Comparison of ENCODE assay signal across 8 cellular contexts in the genomic region with DNA sequence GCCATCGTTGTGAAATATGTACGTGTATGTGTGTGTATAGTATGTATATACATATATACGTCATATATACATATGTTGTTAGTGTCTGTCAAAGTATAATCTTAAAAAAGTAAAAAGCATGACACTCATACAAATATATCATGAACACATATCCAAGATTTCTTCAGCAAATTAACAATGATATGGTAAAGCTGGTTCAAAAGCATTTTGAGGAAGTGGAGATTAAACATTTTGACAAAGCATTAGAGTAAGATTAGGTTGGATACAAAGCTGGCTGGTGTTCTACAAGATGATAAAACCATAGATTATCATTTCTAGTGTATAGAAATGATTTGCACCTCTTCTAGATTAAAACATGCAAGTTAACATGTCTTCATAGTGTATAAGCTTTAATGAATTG. TPM values are rescaled to one million over a fixed set of nuclear protein-coding genes. Genes with fewer than 3 reads are reported as not detected.
DNase-seq lines count a peak whose midpoint lies in the region; ATAC-seq lines count a peak whose summit lies in the region.

No MANE protein-coding gene starts in this region.

- peak overlapping the region; percentile 89 for H3K27ac Mint-ChIP-seq in T-helper 1 cell treated with Interleukin-12 subunit alpha and Interleukin-12 subunit beta and Interleukin-4 antibody, amounts not matched to agents 30 μg/mL and 1 μg/mL, for 36 hours
- peak overlapping the region; percentile 93 for H3K27ac Mint-ChIP-seq in activated T-helper 1 cell treated with anti-CD3 and anti-CD28 coated beads, Interleukin-12 subunit alpha, Interleukin-12 subunit beta, Interleukin-2, Interleukin-4 antibody, amounts not matched to agents 30 ng/mL and 10 ng/mL and 1 ng/mL, durations not matched to agents 14 hours and 24 hours and 36 hours

- H3K36me3 ChIP-seq in subcutaneous abdominal adipose tissue (ENCODE audit: control insufficient read depth in 5 of 5, insufficient read depth in 5 of 5, low read length in 5 of 5), result no peaks in the 10 kb centered on the region

- H3K9me3 Mint-ChIP-seq in T-helper 1 cell treated with Interleukin-12 subunit alpha and Interleukin-12 subunit beta and Interleukin-4 antibody, amounts not matched to agents 30 μg/mL and 1 μg/mL, for 36 hours, result no peaks in the 10 kb centered on the region
- H3K9me3 Mint-ChIP-seq in activated T-helper 1 cell treated with anti-CD3 and anti-CD28 coated beads, Interleukin-12 subunit alpha, Interleukin-12 subunit beta, Interleukin-2, Interleukin-4 antibody, amounts not matched to agents 30 ng/mL and 10 ng/mL and 1 ng/mL, durations not matched to agents 14 hours and 24 hours and 36 hours, result no peaks in the 10 kb centered on the region

- peak overlapping the region; percentile 84 for H3K4me3 Mint-ChIP-seq in T-helper 1 cell treated with Interleukin-12 subunit alpha and Interleukin-12 subunit beta and Interleukin-4 antibody, amounts not matched to agents 30 μg/mL and 1 μg/mL, for 36 hours
- H3K4me3 Mint-ChIP-seq in activated T-helper 1 cell treated with anti-CD3 and anti-CD28 coated beads, Interleukin-12 subunit alpha, Interleukin-12 subunit beta, Interleukin-2, Interleukin-4 antibody, amounts not matched to agents 30 ng/mL and 10 ng/mL and 1 ng/mL, durations not matched to agents 14 hours and 24 hours and 36 hours, result peak overlapping the region; percentile 88

- peaks cover 6 to 38% (median 35%) of the 10 kb centered on the region in 5 donors for H3K4me1 ChIP-seq in subcutaneous abdominal adipose tissue (ENCODE audit: control insufficient read depth in 5 of 5, insufficient read depth in 5 of 5, low read length in 5 of 5)

- H3K4me1 Mint-ChIP-seq in T-helper 1 cell treated with Interleukin-12 subunit alpha and Interleukin-12 subunit beta and Interleukin-4 antibody, amounts not matched to agents 30 μg/mL and 1 μg/mL, for 36 hours (ENCODE audit: low read depth), result peaks cover 31% of the 10 kb centered on the region
- H3K4me1 Mint-ChIP-seq in activated T-helper 1 cell treated with anti-CD3 and anti-CD28 coated beads, Interleukin-12 subunit alpha, Interleukin-12 subunit beta, Interleukin-2, Interleukin-4 antibody, amounts not matched to agents 30 ng/mL and 10 ng/mL and 1 ng/mL, durations not matched to agents 14 hours and 24 hours and 36 hours (ENCODE audit: low read depth), result peaks cover 38% of the 10 kb centered on the region

- H3K27me3 Mint-ChIP-seq in T-helper 1 cell treated with Interleukin-12 subunit alpha and Interleukin-12 subunit beta and Interleukin-4 antibody, amounts not matched to agents 30 μg/mL and 1 μg/mL, for 36 hours (ENCODE audit: low read depth), result no peaks in the 10 kb centered on the region
- H3K27me3 Mint-ChIP-seq in activated T-helper 1 cell treated with anti-CD3 and anti-CD28 coated beads, Interleukin-12 subunit alpha, Interleukin-12 subunit beta, Interleukin-2, Interleukin-4 antibody, amounts not matched to agents 30 ng/mL and 10 ng/mL and 1 ng/mL, durations not matched to agents 14 hours and 24 hours and 36 hours (ENCODE audit: insufficient read depth), result no peaks in the 10 kb centered on the region

- DNase-seq in T-helper 1 cell (no peak), NCI-H2227 treated with DMSO at 0.1 percent for 48 hours (lab: John Stamatoyannopoulos, UW) (no peak)
- DNase-seq in activated T-helper 1 cell treated with anti-CD3 and anti-CD28 coated beads, Interleukin-12 subunit alpha, Interleukin-12 subunit beta, Interleukin-2, Interleukin-4 antibody, amounts not matched to agents 30 ng/mL and 10 ng/mL and 1 ng/mL, durations not matched to agents 14 hours and 24 hours and 36 hours (ENCODE audit: low spot score), result no peak

- ATAC-seq in GM18517 (IDR thresholded peaks at IDR 0.05; ENCODE audit: unreplicated experiment) (no peak), HG03097 (IDR thresholded peaks at IDR 0.05; ENCODE audit: low FRiP score, unreplicated experiment) (no peak)

- H3K9me3 ChIP-seq in iPS-18c (ENCODE audit: control insufficient read depth, insufficient read depth, low read length), result no peaks in the 10 kb centered on the region
- H3K9me3 ChIP-seq in subcutaneous abdominal adipose tissue (ENCODE audit: control insufficient read depth in 5 of 5, low read length in 5 of 5), result no peaks in the 10 kb centered on the region

- H3K36me3 Mint-ChIP-seq in T-helper 1 cell treated with Interleukin-12 subunit alpha and Interleukin-12 subunit beta and Interleukin-4 antibody, amounts not matched to agents 30 μg/mL and 1 μg/mL, for 36 hours (ENCODE audit: low read depth), result peaks cover 10% of the 10 kb centered on the region
- H3K36me3 Mint-ChIP-seq in activated T-helper 1 cell treated with anti-CD3 and anti-CD28 coated beads, Interleukin-12 subunit alpha, Interleukin-12 subunit beta, Interleukin-2, Interleukin-4 antibody, amounts not matched to agents 30 ng/mL and 10 ng/mL and 1 ng/mL, durations not matched to agents 14 hours and 24 hours and 36 hours (ENCODE audit: low read depth), result peaks cover 22% of the 10 kb centered on the region

- peak overlapping the region; percentile 98 for H3K27ac ChIP-seq in subcutaneous abdominal adipose tissue (ENCODE audit: low read depth, low read length)

- peaks cover 0 to 2% (median 0%) of the 10 kb centered on the region in 5 donors for H3K27me3 ChIP-seq in subcutaneous abdominal adipose tissue (ENCODE audit: control insufficient read depth in 5 of 5, insufficient read depth in 4 of 5, low read length in 5 of 5)

- H3K9ac ChIP-seq in subcutaneous abdominal adipose tissue (ENCODE audit: low read length in 5 of 5), result peak overlapping the region in 4 of 5 donors; percentile 57 to 97 (median 96)

- peak overlapping the region; percentile 93; the same call in 1 of the 2 replicates for H3K4me3 ChIP-seq in iPS-18c (ENCODE audit: insufficient read depth, low read depth, low read length)
- peak overlapping the region; percentile 88 to 99 (median 94) for H3K4me3 ChIP-seq in subcutaneous abdominal adipose tissue (ENCODE audit: low read depth in 1 of 5, low read length in 5 of 5)

- intact Hi-C loops in activated T-helper 1 cell treated with anti-CD3 and anti-CD28 coated beads, Interleukin-12 subunit alpha, Interleukin-12 subunit beta, Interleukin-2, Interleukin-4 antibody, amounts not matched to agents 30 ng/mL and 10 ng/mL and 1 ng/mL, durations not matched to agents 14 hours and 24 hours and 36 hours (cut with micrococcal nuclease), result loop anchor here (1.0 to 10.0 kb wide), 4 partner anchors 14 to 586 kb away; a partner anchor contains a TSS

RNA-seq across cellular contexts. Expression of a gene that starts 0.8 kb away (rescaled TPM):
- total RNA-seq in activated T-helper 1 cell treated with anti-CD3 and anti-CD28 coated beads, Interleukin-12 subunit alpha, Interleukin-12 subunit beta, Interleukin-2, Interleukin-4 antibody, amounts not matched to agents 30 ng/mL and 10 ng/mL and 1 ng/mL, durations not matched to agents 14 hours and 24 hours and 36 hours, result 77.9 and 83.1 TPM in 2 replicates

RNA-seq across cellular contexts. Expression of a gene that starts 49.9 kb away (rescaled TPM):
- total RNA-seq in activated T-helper 1 cell treated with anti-CD3 and anti-CD28 coated beads, Interleukin-12 subunit alpha, Interleukin-12 subunit beta, Interleukin-2, Interleukin-4 antibody, amounts not matched to agents 30 ng/mL and 10 ng/mL and 1 ng/mL, durations not matched to agents 14 hours and 24 hours and 36 hours, result not detected in 2 replicates
